ENCODE assay signal across 30 cellular contexts in the genomic region with DNA sequence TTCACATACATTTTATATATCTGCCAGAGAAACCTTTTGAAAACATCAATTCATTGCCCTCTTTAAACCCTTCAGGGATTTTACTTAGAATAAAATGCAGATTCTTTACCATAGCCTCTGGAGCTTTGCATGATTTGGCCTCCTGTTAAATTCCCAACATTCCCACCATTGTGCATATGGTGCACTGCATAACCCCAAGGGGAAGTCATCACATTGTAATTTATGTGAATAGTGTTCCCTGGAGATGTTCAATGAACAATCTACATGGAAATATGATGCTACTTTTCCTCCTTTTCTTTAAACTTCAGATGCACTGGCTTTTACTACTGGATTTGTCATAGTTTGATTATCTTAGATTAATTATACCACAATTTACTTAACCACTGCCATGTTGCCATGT.
"Had no signal": no experiment of that assay in that cellular context is flagged by ENCODE, and none has a peak within 500 bp of the region (broad histone marks: within the 10 kb centered on the region; RNA-seq: fewer than 3 reads in every experiment).

No MANE protein-coding gene starts in this region.

- H3K27me3 Mint-ChIP-seq: activated B cell treated with CpG ODN at 0.5 μM for 24 hours; activated CD8-positive, alpha-beta T cell treated with anti-CD3 and anti-CD28 coated beads for 36 hours; activated naive CD4-positive, alpha-beta T cell treated with anti-CD3 and anti-CD28 coated beads, Interleukin-2, amount 10 ng/mL, durations not matched to agents 7 days and 5 days; activated naive CD8-positive, alpha-beta T cell treated with anti-CD3 and anti-CD28 coated beads, Interleukin-2, amount 10 ng/mL, durations not matched to agents 7 days and 5 days; brain; T-cell had no signal

- H3K4me1 Mint-ChIP-seq: activated B cell treated with CpG ODN at 0.5 μM for 24 hours; activated naive CD4-positive, alpha-beta T cell treated with anti-CD3 and anti-CD28 coated beads, Interleukin-2, amount 10 ng/mL, durations not matched to agents 7 days and 5 days; activated naive CD8-positive, alpha-beta T cell treated with anti-CD3 and anti-CD28 coated beads, Interleukin-2, amount 10 ng/mL, durations not matched to agents 7 days and 5 days; brain had no signal

- H3K4me3 Mint-ChIP-seq: activated B cell treated with CpG ODN at 0.5 μM for 24 hours; activated CD8-positive, alpha-beta T cell treated with anti-CD3 and anti-CD28 coated beads for 36 hours; activated naive CD4-positive, alpha-beta T cell treated with anti-CD3 and anti-CD28 coated beads, Interleukin-2, amount 10 ng/mL, durations not matched to agents 7 days and 5 days; activated naive CD8-positive, alpha-beta T cell treated with anti-CD3 and anti-CD28 coated beads, Interleukin-2, amount 10 ng/mL, durations not matched to agents 7 days and 5 days; activated T-cell treated with anti-CD3 and anti-CD28 coated beads, Interleukin-2, amount 50 U/mL, for 72 hours; brain; T-cell; T-helper 1 cell treated with Interleukin-12 subunit alpha and Interleukin-12 subunit beta and Interleukin-4 antibody, amounts not matched to agents 30 μg/mL and 1 μg/mL, for 36 hours had no signal

- H3K27me3 ChIP-seq: ascending aorta, breast epithelium, cardiac muscle cell, colonic mucosa, esophagus squamous epithelium, gastroesophageal sphincter, heart right ventricle had no signal

- H3K36me3 Mint-ChIP-seq: activated naive CD4-positive, alpha-beta T cell treated with anti-CD3 and anti-CD28 coated beads, Interleukin-2, amount 10 ng/mL, durations not matched to agents 7 days and 5 days; activated naive CD4-positive, alpha-beta T cell treated with anti-CD3 and anti-CD28 coated beads, Interleukin-2, amount 50 U/mL, for 72 hours; brain had no signal

- H3K4me3 ChIP-seq: ascending aorta, breast epithelium, cardiac muscle cell, colonic mucosa, esophagus squamous epithelium, gastroesophageal sphincter, heart right ventricle had no signal

- H3K36me3 ChIP-seq: ascending aorta, breast epithelium, cardiac muscle cell, colonic mucosa, esophagus squamous epithelium, gastroesophageal sphincter, heart right ventricle, WERI-Rb-1 had no signal

- ATAC-seq: activated CD4-positive, CD25-positive, alpha-beta regulatory T cell treated with anti-CD3 and anti-CD28 coated beads, Interleukin-2, amount 50 U/mL, for 24 hours; activated CD8-positive, alpha-beta T cell treated with anti-CD3 and anti-CD28 coated beads for 36 hours; activated naive CD4-positive, alpha-beta T cell treated with anti-CD3 and anti-CD28 coated beads, Interleukin-2, amount 50 U/mL, for 72 hours; activated T-cell treated with anti-CD3 and anti-CD28 coated beads, Interleukin-2, amount 50 U/mL, for 72 hours; gastroesophageal sphincter; heart right ventricle; T-cell had no signal

- H3K27ac Mint-ChIP-seq: activated B cell treated with CpG ODN at 0.5 μM for 24 hours; activated CD8-positive, alpha-beta T cell treated with anti-CD3 and anti-CD28 coated beads for 36 hours; activated naive CD4-positive, alpha-beta T cell treated with anti-CD3 and anti-CD28 coated beads, Interleukin-2, amount 10 ng/mL, durations not matched to agents 7 days and 5 days; activated naive CD4-positive, alpha-beta T cell treated with anti-CD3 and anti-CD28 coated beads, Interleukin-2, amount 50 U/mL, for 72 hours; activated naive CD8-positive, alpha-beta T cell treated with anti-CD3 and anti-CD28 coated beads, Interleukin-2, amount 10 ng/mL, durations not matched to agents 7 days and 5 days; brain; T-cell; T-helper 1 cell treated with Interleukin-12 subunit alpha and Interleukin-12 subunit beta and Interleukin-4 antibody, amounts not matched to agents 30 μg/mL and 1 μg/mL, for 36 hours had no signal

- H3K27ac ChIP-seq: ascending aorta, breast epithelium, cardiac muscle cell, colonic mucosa, epithelial cell of prostate, esophagus squamous epithelium, gastroesophageal sphincter, heart right ventricle, WERI-Rb-1 had no signal

- DNase-seq: activated B cell treated with CpG ODN at 0.5 μM for 24 hours; activated CD4-positive, alpha-beta T cell treated with anti-CD3 and anti-CD28 coated beads for 48 hours; activated CD4-positive, alpha-beta T cell treated with anti-CD3 and anti-CD28 coated beads, Interleukin-2, amount 50 U/mL, for 1 hour; activated CD4-positive, alpha-beta T cell treated with anti-CD3 and anti-CD28 coated beads, Interleukin-2, amount 50 U/mL, for 48 hours; activated CD8-positive, alpha-beta memory T cell treated with anti-CD3 and anti-CD28 coated beads for 24 hours; activated CD8-positive, alpha-beta T cell treated with anti-CD3 and anti-CD28 coated beads for 36 hours; activated gamma-delta T cell; activated naive CD4-positive, alpha-beta T cell; activated naive CD4-positive, alpha-beta T cell treated with anti-CD3 and anti-CD28 coated beads, Interleukin-2, amount 10 ng/mL, durations not matched to agents 7 days and 5 days; activated naive CD8-positive, alpha-beta T cell treated with anti-CD3 and anti-CD28 coated beads, Interleukin-2, amount 10 ng/mL, durations not matched to agents 7 days and 5 days; activated T-cell treated with anti-CD3 and anti-CD28 coated beads, Interleukin-2, amount 50 U/mL, for 72 hours; central memory CD4-positive, alpha-beta T cell; cerebellar nuclear complex; colonic mucosa; effector CD8-positive, alpha-beta T cell; esophagus squamous epithelium; foreskin melanocyte; heart right ventricle; T-cell; T-helper 9 cell; WERI-Rb-1 had no signal

- H3K4me1 ChIP-seq: ascending aorta, breast epithelium, colonic mucosa, gastroesophageal sphincter, heart right ventricle had no signal

- H3K9me3 Mint-ChIP-seq: activated CD8-positive, alpha-beta T cell treated with anti-CD3 and anti-CD28 coated beads for 36 hours; activated naive CD4-positive, alpha-beta T cell treated with anti-CD3 and anti-CD28 coated beads, Interleukin-2, amount 10 ng/mL, durations not matched to agents 7 days and 5 days; T-helper 1 cell treated with Interleukin-12 subunit alpha and Interleukin-12 subunit beta and Interleukin-4 antibody, amounts not matched to agents 30 μg/mL and 1 μg/mL, for 36 hours had no signal

- H3K9me3 ChIP-seq: ascending aorta, breast epithelium, colonic mucosa, esophagus squamous epithelium, gastroesophageal sphincter, heart right ventricle had no signal
